ENCODE assay signal across 24 cellular contexts in genomic region chr3:175325440-175325839, GRCh38.
DNase-seq lines count a peak whose midpoint lies in the region; ATAC-seq and TF ChIP-seq lines count a peak whose summit lies in the region.
"Had no signal": no experiment of that assay in that cellular context is flagged by ENCODE, and none has a peak within 500 bp of the region (broad histone marks: within the 10 kb centered on the region; RNA-seq: fewer than 3 reads in every experiment).

No MANE protein-coding gene starts in this region.

- H3K27ac Mint-ChIP-seq in glutamatergic neuron (ENCODE audit: unreplicated experiment): no peak overlapping the region
- H3K27ac Mint-ChIP-seq: B cell, CD14-positive monocyte had no signal

- intact Hi-C loops in mammary epithelial cell (cut with micrococcal nuclease): no loop called here

- H3K9me3 ChIP-seq in mammary epithelial cell (replicated peaks; ENCODE audit: insufficient read depth, low read length): no peaks in the 10 kb centered on the region
- H3K9me3 ChIP-seq: A549, SK-N-SH had no signal

- H3K27ac ChIP-seq in mammary epithelial cell (ENCODE audit: insufficient read depth, low read depth, low read length): no peak overlapping the region
- H3K27ac ChIP-seq: A549, KMS-11, RWPE1 had no signal

- dilution Hi-C loops in mammary epithelial cell (cut with HindIII; ENCODE audit: low sequenced_read_pairs): no loop called here

- DNase-seq in EH (ENCODE audit: low read depth) (peak; percentile 14), NCI-H226 (peak; percentile 15), mammary epithelial cell (peak; percentile 31), glutamatergic neuron (no peak), HuH-7 (ENCODE audit: low spot score) (no peak), 8988T (no peak)
- DNase-seq: DMS53, EL, GF-D8, IMR-90, NCI-H1092 treated with DMSO at 0.1 percent for 48 hours, NCI-H1436 treated with DMSO at 0.1 percent for 48 hours, NCI-H1930, NCI-H510A, NCI-H748 treated with DMSO at 0.1 percent for 48 hours, SHP77 treated with DMSO at 0.1 percent for 48 hours, SK-N-SH, T-helper 2 cell had no signal

- H2AFZ ChIP-seq in mammary epithelial cell (ENCODE audit: low read depth, low read length): no peak overlapping the region

- H3K4me1 ChIP-seq in mammary epithelial cell (ENCODE audit: insufficient read depth, low read length): no peaks in the 10 kb centered on the region
- H3K4me1 ChIP-seq: A549 had no signal

- no peaks in the 10 kb centered on the region for H3K4me1 Mint-ChIP-seq in glutamatergic neuron (ENCODE audit: low read depth, unreplicated experiment)
- H3K4me1 Mint-ChIP-seq: B cell, CD14-positive monocyte had no signal

- no peaks in the 10 kb centered on the region for H3K27me3 ChIP-seq in mammary epithelial cell (ENCODE audit: insufficient read depth, low read length)

- no peaks in the 10 kb centered on the region for H3K9me3 Mint-ChIP-seq in glutamatergic neuron (ENCODE audit: unreplicated experiment)

- TF ChIP-seq CTCF in mammary epithelial cell (conservative IDR thresholded peaks at IDR 0.05 in 1 of 2, IDR thresholded peaks at IDR 0.05 in 1 of 2; ENCODE audit: extremely low read depth in 1 of 2, insufficient read depth in 1 of 2, low read depth in 1 of 2, low read length in 2 of 2) (no peak), glutamatergic neuron (IDR thresholded peaks at IDR 0.05; ENCODE audit: partially characterized antibody, unreplicated experiment) (no peak)

- H3K9ac ChIP-seq in mammary epithelial cell (ENCODE audit: insufficient read depth, low read length): no peak overlapping the region
- H3K9ac ChIP-seq: KMS-11, SK-N-SH had no signal

- H3K36me3 ChIP-seq in mammary epithelial cell (ENCODE audit: insufficient read depth, low read length): no peaks in the 10 kb centered on the region

- BruUV-seq in mammary epithelial cell (replicated peaks; lab: Mats Ljungman, UMichigan): no TSS peak

- WGBS in mammary epithelial cell (ENCODE audit: low coverage, missing lambda C conversion rate): 0% methylated on average over 1 of the region's 1 CpG

- in situ Hi-C loops in mammary epithelial cell (cut with MboI; ENCODE audit: low sequenced_read_pairs in 2 of 2): no loop called here

- peak; percentile 78 for ATAC-seq in GM18868 (IDR thresholded peaks at IDR 0.05; ENCODE audit: unreplicated experiment)
- ATAC-seq: A549 had no signal

- no peaks in the 10 kb centered on the region for H3K27me3 Mint-ChIP-seq in glutamatergic neuron (ENCODE audit: unreplicated experiment)
- H3K27me3 Mint-ChIP-seq: B cell had no signal

- H3K4me2 ChIP-seq in mammary epithelial cell (ENCODE audit: insufficient read depth, low read depth, low read length): no peak overlapping the region
- H3K4me2 ChIP-seq: A549, KMS-11, SK-N-SH had no signal

- CTCF ChIA-PET in mammary epithelial cell (lab: Charles Lee; ENCODE audit: low non-redundant PET): no interaction called here

- no peaks in the 10 kb centered on the region for H3K79me2 ChIP-seq in mammary epithelial cell (ENCODE audit: insufficient read depth, low read length)

- no peaks in the 10 kb centered on the region for H3K36me3 Mint-ChIP-seq in glutamatergic neuron (ENCODE audit: unreplicated experiment)
- H3K36me3 Mint-ChIP-seq: CD14-positive monocyte had no signal

- no peak overlapping the region for H3K4me3 ChIP-seq in mammary epithelial cell (replicated peaks in 1 of 3; ENCODE audit: insufficient read depth in 1 of 3, low read depth in 2 of 3, low read length in 3 of 3)
- H3K4me3 ChIP-seq: A549 had no signal

- no peak overlapping the region for H3K4me3 Mint-ChIP-seq in glutamatergic neuron (ENCODE audit: unreplicated experiment)
- H3K4me3 Mint-ChIP-seq: B cell, CD14-positive monocyte had no signal

- no peaks in the 10 kb centered on the region for H4K20me1 ChIP-seq in mammary epithelial cell (ENCODE audit: insufficient read depth, low read length)

Comparison
In these comparisons a context has a peak if more than half of its experiments do, and no peak if none do; other contexts are left out.
1. DNase-seq: peak in EH (single experiment), NCI-H226 (single experiment) and mammary epithelial cell (single experiment); none in glutamatergic neuron (single experiment), HuH-7 (single experiment) and 8988T (single experiment).